In the genomic region with DNA sequence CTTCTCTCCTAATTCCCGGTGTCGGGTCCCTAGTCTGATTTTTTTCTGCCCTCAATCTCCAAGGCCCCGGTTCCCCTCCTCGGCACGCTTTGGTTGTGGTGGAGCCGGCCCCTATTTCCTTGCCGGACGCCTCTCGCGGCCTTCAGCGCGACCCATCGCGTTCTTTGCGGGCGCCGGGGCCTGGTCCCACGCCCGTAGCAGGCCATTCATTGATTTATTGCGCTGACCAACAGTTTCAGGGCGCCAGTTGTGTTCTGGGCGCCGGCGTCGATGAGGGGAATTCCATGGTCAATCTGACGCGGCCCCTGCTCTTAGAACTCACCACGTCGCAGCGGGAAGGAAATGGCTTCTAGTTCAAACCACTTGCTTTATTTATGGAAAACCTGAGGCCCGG, we compare ENCODE assay signal across 8 cellular contexts. TPM values are rescaled to one million over a fixed set of nuclear protein-coding genes. Genes with fewer than 3 reads are reported as not detected.
DNase-seq lines count a peak whose midpoint lies in the region; TF ChIP-seq lines count a peak whose summit lies in the region.

No MANE protein-coding gene starts in this region.

- CTCF ChIA-PET in HEK293 (lab: Yijun Ruan, JAX), result no interaction called here

- H3K27ac ChIP-seq in HEK293 (ENCODE audit: extremely low read depth, low read depth, low read length), result peak overlapping the region; percentile 83

- H3K4me1 ChIP-seq in HEK293 (ENCODE audit: control insufficient read depth, insufficient read depth, low read length), result peaks cover 6% of the 10 kb centered on the region
- peaks cover 30% of the 10 kb centered on the region for H3K4me1 ChIP-seq in endocrine pancreas (ENCODE audit: control insufficient read depth, insufficient read depth, low read length)

- POLR2A ChIA-PET in HEK293 (lab: Yijun Ruan, JAX), result no interaction called here

- H3K27me3 ChIP-seq in endocrine pancreas (ENCODE audit: control insufficient read depth, insufficient read depth, low read length), result no peaks in the 10 kb centered on the region

- TF ChIP-seq POLR2A in NB4 (IDR thresholded peaks at IDR 0.05; ENCODE audit: extremely low read depth, insufficient read length), result no peak

- peak overlapping the region; percentile 61 for H3K9ac ChIP-seq in endocrine pancreas (ENCODE audit: control insufficient read depth, insufficient read depth, low read length)

- H3K36me3 ChIP-seq in HEK293 (ENCODE audit: control insufficient read depth in 2 of 2, insufficient read depth in 1 of 2, low read length in 2 of 2) (peaks cover 22 to 55% of the 10 kb centered on the region in 2 experiments), endocrine pancreas (ENCODE audit: control insufficient read depth, insufficient read depth, low read length) (no peaks in the 10 kb centered on the region)

- H3K9me3 ChIP-seq in HEK293 (ENCODE audit: control insufficient read depth, insufficient read depth, low read depth, low read length) (no peaks in the 10 kb centered on the region), endocrine pancreas (ENCODE audit: control insufficient read depth, low read length) (no peaks in the 10 kb centered on the region)

- DNase-seq in NB4 (ENCODE audit: low read depth), result peak; percentile 76
- peak; percentile 83 for DNase-seq in activated CD8-positive, alpha-beta memory T cell treated with anti-CD3 and anti-CD28 coated beads for 24 hours
- DNase-seq in mucosa of gallbladder (ENCODE audit: low spot score), result peak; percentile 17
- peak; percentile 75 for DNase-seq in stimulated activated CD8-positive, alpha-beta memory T cell treated with anti-CD3 and anti-CD28 coated beads, Interleukin-4, amount 100 ng/mL, for 48 hours
- no peak for DNase-seq in GM19240 (ENCODE audit: insufficient read length, low spot score)

- no peak for TF ChIP-seq CTCF in GM12875 (IDR thresholded peaks at IDR 0.05; ENCODE audit: borderline replicate concordance, insufficient read depth, low read depth, low read length)
- TF ChIP-seq CTCF in HEK293 (tag by site-specific recombination; IDR thresholded peaks at IDR 0.05), result no peak
- TF ChIP-seq CTCF in NB4 (IDR thresholded peaks at IDR 0.05; ENCODE audit: low read depth, low read length), result no peak

- H3K4me3 ChIP-seq in GM12875 (ENCODE audit: low read depth, low read length) (peak overlapping the region; percentile 78), HEK293 (ENCODE audit: low read depth, low read length) (peak overlapping the region; percentile 78), NB4 (ENCODE audit: low read depth, low read length) (peak overlapping the region; percentile 97), endocrine pancreas (ENCODE audit: control insufficient read depth, insufficient read depth, low read length) (peak overlapping the region; percentile 91)

TF ChIP-seq in HEK293, 187 proteins besides CTCF, POLR2A, EP300 and RAD21 (continues in another document):
- TF ChIP-seq ZNF350 (tag by site-specific recombination; IDR thresholded peaks at IDR 0.05) (no peak), ZNF214 (tag by site-specific recombination; IDR thresholded peaks at IDR 0.05; ENCODE audit: borderline replicate concordance) (no peak), ZNF324 (tag by site-specific recombination; IDR thresholded peaks at IDR 0.05) (no peak), ZNF654 (tag by site-specific recombination; IDR thresholded peaks at IDR 0.05; ENCODE audit: low read depth) (no peak), OVOL3 (tag by site-specific recombination; IDR thresholded peaks at IDR 0.05) (no peak), ZNF76 (tag by site-specific recombination; IDR thresholded peaks at IDR 0.05; ENCODE audit: borderline replicate concordance, low read depth) (no peak), ZBTB7A (tag by site-specific recombination; IDR thresholded peaks at IDR 0.05; ENCODE audit: low read depth) (0 out of 2 replicates have a peak, but pooled peaks have one; percentile 2)
- TF ChIP-seq, protein P1, sequence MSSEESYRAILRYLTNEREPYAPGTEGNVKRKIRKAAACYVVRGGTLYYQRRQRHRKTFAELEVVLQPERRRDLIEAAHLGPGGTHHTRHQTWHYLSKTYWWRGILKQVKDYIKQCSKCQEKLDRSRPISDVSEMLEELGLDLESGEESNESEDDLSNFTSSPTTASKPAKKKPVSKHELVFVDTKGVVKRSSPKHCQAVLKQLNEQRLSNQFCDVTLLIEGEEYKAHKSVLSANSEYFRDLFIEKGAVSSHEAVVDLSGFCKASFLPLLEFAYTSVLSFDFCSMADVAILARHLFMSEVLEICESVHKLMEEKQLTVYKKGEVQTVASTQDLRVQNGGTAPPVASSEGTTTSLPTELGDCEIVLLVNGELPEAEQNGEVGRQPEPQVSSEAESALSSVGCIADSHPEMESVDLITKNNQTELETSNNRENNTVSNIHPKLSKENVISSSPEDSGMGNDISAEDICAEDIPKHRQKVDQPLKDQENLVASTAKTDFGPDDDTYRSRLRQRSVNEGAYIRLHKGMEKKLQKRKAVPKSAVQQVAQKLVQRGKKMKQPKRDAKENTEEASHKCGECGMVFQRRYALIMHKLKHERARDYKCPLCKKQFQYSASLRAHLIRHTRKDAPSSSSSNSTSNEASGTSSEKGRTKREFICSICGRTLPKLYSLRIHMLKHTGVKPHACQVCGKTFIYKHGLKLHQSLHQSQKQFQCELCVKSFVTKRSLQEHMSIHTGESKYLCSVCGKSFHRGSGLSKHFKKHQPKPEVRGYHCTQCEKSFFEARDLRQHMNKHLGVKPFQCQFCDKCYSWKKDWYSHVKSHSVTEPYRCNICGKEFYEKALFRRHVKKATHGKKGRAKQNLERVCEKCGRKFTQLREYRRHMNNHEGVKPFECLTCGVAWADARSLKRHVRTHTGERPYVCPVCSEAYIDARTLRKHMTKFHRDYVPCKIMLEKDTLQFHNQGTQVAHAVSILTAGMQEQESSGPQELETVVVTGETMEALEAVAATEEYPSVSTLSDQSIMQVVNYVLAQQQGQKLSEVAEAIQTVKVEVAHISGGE (tag by site-specific recombination; conservative IDR thresholded peaks at IDR 0.05; ENCODE audit: low read depth), result peak; percentile 74
- TF ChIP-seq, protein P2, sequence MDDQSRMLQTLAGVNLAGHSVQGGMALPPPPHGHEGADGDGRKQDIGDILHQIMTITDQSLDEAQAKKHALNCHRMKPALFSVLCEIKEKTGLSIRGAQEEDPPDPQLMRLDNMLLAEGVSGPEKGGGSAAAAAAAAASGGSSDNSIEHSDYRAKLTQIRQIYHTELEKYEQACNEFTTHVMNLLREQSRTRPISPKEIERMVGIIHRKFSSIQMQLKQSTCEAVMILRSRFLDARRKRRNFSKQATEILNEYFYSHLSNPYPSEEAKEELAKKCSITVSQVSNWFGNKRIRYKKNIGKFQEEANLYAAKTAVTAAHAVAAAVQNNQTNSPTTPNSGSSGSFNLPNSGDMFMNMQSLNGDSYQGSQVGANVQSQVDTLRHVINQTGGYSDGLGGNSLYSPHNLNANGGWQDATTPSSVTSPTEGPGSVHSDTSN (CRISPR knock-in tag; IDR thresholded peaks at IDR 0.05), result no peak
- TF ChIP-seq, protein P3, sequence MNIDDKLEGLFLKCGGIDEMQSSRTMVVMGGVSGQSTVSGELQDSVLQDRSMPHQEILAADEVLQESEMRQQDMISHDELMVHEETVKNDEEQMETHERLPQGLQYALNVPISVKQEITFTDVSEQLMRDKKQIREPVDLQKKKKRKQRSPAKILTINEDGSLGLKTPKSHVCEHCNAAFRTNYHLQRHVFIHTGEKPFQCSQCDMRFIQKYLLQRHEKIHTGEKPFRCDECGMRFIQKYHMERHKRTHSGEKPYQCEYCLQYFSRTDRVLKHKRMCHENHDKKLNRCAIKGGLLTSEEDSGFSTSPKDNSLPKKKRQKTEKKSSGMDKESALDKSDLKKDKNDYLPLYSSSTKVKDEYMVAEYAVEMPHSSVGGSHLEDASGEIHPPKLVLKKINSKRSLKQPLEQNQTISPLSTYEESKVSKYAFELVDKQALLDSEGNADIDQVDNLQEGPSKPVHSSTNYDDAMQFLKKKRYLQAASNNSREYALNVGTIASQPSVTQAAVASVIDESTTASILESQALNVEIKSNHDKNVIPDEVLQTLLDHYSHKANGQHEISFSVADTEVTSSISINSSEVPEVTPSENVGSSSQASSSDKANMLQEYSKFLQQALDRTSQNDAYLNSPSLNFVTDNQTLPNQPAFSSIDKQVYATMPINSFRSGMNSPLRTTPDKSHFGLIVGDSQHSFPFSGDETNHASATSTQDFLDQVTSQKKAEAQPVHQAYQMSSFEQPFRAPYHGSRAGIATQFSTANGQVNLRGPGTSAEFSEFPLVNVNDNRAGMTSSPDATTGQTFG (tag by site-specific recombination; IDR thresholded peaks at IDR 0.05; ENCODE audit: borderline replicate concordance), result no peak
- TF ChIP-seq, protein P4, sequence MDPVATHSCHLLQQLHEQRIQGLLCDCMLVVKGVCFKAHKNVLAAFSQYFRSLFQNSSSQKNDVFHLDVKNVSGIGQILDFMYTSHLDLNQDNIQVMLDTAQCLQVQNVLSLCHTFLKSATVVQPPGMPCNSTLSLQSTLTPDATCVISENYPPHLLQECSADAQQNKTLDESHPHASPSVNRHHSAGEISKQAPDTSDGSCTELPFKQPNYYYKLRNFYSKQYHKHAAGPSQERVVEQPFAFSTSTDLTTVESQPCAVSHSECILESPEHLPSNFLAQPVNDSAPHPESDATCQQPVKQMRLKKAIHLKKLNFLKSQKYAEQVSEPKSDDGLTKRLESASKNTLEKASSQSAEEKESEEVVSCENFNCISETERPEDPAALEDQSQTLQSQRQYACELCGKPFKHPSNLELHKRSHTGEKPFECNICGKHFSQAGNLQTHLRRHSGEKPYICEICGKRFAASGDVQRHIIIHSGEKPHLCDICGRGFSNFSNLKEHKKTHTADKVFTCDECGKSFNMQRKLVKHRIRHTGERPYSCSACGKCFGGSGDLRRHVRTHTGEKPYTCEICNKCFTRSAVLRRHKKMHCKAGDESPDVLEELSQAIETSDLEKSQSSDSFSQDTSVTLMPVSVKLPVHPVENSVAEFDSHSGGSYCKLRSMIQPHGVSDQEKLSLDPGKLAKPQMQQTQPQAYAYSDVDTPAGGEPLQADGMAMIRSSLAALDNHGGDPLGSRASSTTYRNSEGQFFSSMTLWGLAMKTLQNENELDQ (tag by site-specific recombination; IDR thresholded peaks at IDR 0.05; ENCODE audit: low read depth), result no peak

RNA-seq across cellular contexts. Expression of a gene that starts 0.4 kb away (rescaled TPM):
- 27.6 TPM for total RNA-seq in mucosa of gallbladder

RNA-seq across cellular contexts. Expression of a gene that starts 0.9 kb away (rescaled TPM):
- 12.0 TPM for total RNA-seq in mucosa of gallbladder

RNA-seq across cellular contexts. Expression of a gene that starts 38.7 kb away (rescaled TPM):
- 0.49 TPM for total RNA-seq in mucosa of gallbladder
